In the genomic region with DNA sequence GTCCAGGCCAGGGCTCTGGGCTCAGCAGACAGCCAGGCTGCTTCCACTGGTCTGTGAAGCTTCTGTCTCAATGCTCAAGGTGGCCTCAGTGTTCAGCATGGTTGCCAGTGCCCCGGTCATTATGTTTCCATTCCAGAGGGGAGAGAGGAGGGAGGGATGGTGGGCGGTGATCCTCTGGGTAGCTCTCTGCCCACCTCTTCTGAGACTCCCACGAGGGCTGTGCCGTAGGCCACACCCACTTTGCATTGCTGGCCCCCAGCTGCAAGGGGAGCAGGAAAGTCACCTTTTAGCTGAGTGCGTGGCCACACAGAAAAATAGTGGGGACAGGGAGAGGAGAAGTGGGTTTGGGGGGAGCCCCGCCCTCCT, we compare ENCODE assay signal across 7 cellular contexts. TPM values are rescaled to one million over a fixed set of nuclear protein-coding genes. Genes with fewer than 3 reads are reported as not detected.
DNase-seq lines count a peak whose midpoint lies in the region; ATAC-seq and FAIRE-seq lines count a peak whose summit lies in the region.

No MANE protein-coding gene starts in this region.

- peak overlapping the region; percentile 36 for H3K4me3 ChIP-seq in right cardiac atrium (ENCODE audit: low read length)

- H3K27ac ChIP-seq in right cardiac atrium (ENCODE audit: low read length): peak overlapping the region; percentile 39

- peaks cover 4% of the 10 kb centered on the region for H3K4me1 ChIP-seq in right cardiac atrium (ENCODE audit: control insufficient read depth, insufficient read depth, low read length)

- H3K9me3 Mint-ChIP-seq in activated T-helper 2 cell treated with anti-CD3 and anti-CD28 coated beads, Interferon-gamma antibody, Interleukin-2, Interleukin-4, amounts not matched to agents 10 μg/mL and 5 μg/mL and 100 μg/mL, durations not matched to agents 14 hours and 24 hours and 36 hours: no peaks in the 10 kb centered on the region
- H3K9me3 Mint-ChIP-seq in stimulated activated effector memory CD8-positive, alpha-beta T cell treated with anti-CD3 and anti-CD28 coated beads, Interleukin-12 subunit alpha, Interleukin-12 subunit beta, amount 100 ng/mL, for 72 hours: no peaks in the 10 kb centered on the region

- peaks cover 23% of the 10 kb centered on the region for H3K4me1 Mint-ChIP-seq in activated T-helper 2 cell treated with anti-CD3 and anti-CD28 coated beads, Interferon-gamma antibody, Interleukin-2, Interleukin-4, amounts not matched to agents 10 μg/mL and 5 μg/mL and 100 μg/mL, durations not matched to agents 14 hours and 24 hours and 36 hours (ENCODE audit: low read depth)
- H3K4me1 Mint-ChIP-seq in stimulated activated effector memory CD8-positive, alpha-beta T cell treated with anti-CD3 and anti-CD28 coated beads, Interleukin-12 subunit alpha, Interleukin-12 subunit beta, amount 100 ng/mL, for 72 hours: peaks cover 38% of the 10 kb centered on the region

- peaks cover 32% of the 10 kb centered on the region for H3K36me3 Mint-ChIP-seq in activated T-helper 2 cell treated with anti-CD3 and anti-CD28 coated beads, Interferon-gamma antibody, Interleukin-2, Interleukin-4, amounts not matched to agents 10 μg/mL and 5 μg/mL and 100 μg/mL, durations not matched to agents 14 hours and 24 hours and 36 hours (ENCODE audit: low read depth)
- H3K36me3 Mint-ChIP-seq in stimulated activated effector memory CD8-positive, alpha-beta T cell treated with anti-CD3 and anti-CD28 coated beads, Interleukin-12 subunit alpha, Interleukin-12 subunit beta, amount 100 ng/mL, for 72 hours: peaks cover 43% of the 10 kb centered on the region

- peak overlapping the region; percentile 83 for H3K27ac Mint-ChIP-seq in activated T-helper 2 cell treated with anti-CD3 and anti-CD28 coated beads, Interferon-gamma antibody, Interleukin-2, Interleukin-4, amounts not matched to agents 10 μg/mL and 5 μg/mL and 100 μg/mL, durations not matched to agents 14 hours and 24 hours and 36 hours
- peak overlapping the region; percentile 91 for H3K27ac Mint-ChIP-seq in stimulated activated effector memory CD8-positive, alpha-beta T cell treated with anti-CD3 and anti-CD28 coated beads, Interleukin-12 subunit alpha, Interleukin-12 subunit beta, amount 100 ng/mL, for 72 hours

- H3K27me3 ChIP-seq in right cardiac atrium (ENCODE audit: control insufficient read depth, insufficient read depth): no peaks in the 10 kb centered on the region

- no peak for DNase-seq in activated T-helper 2 cell treated with anti-CD3 and anti-CD28 coated beads, Interferon-gamma antibody, Interleukin-2, Interleukin-4, amounts not matched to agents 10 μg/mL and 5 μg/mL and 100 μg/mL, durations not matched to agents 14 hours and 24 hours and 36 hours (ENCODE audit: low spot score)
- DNase-seq in right cardiac atrium (no peak), frontal cortex (ENCODE audit: low spot score in 2 of 2) (no peak), putamen (ENCODE audit: low spot score) (no peak)
- DNase-seq in stimulated activated effector memory CD8-positive, alpha-beta T cell treated with anti-CD3 and anti-CD28 coated beads, Interleukin-12 subunit alpha, Interleukin-12 subunit beta, amount 100 ng/mL, for 72 hours (ENCODE audit: low spot score in 2 of 2): no peak

- peak overlapping the region; percentile 84 for H3K4me3 Mint-ChIP-seq in activated T-helper 2 cell treated with anti-CD3 and anti-CD28 coated beads, Interferon-gamma antibody, Interleukin-2, Interleukin-4, amounts not matched to agents 10 μg/mL and 5 μg/mL and 100 μg/mL, durations not matched to agents 14 hours and 24 hours and 36 hours (ENCODE audit: low read depth)
- H3K4me3 Mint-ChIP-seq in stimulated activated effector memory CD8-positive, alpha-beta T cell treated with anti-CD3 and anti-CD28 coated beads, Interleukin-12 subunit alpha, Interleukin-12 subunit beta, amount 100 ng/mL, for 72 hours: peak overlapping the region; percentile 85

- H3K27me3 Mint-ChIP-seq in activated T-helper 2 cell treated with anti-CD3 and anti-CD28 coated beads, Interferon-gamma antibody, Interleukin-2, Interleukin-4, amounts not matched to agents 10 μg/mL and 5 μg/mL and 100 μg/mL, durations not matched to agents 14 hours and 24 hours and 36 hours (ENCODE audit: low read depth): no peaks in the 10 kb centered on the region

- H3K9me3 ChIP-seq in right cardiac atrium (ENCODE audit: control insufficient read depth, low read length): no peaks in the 10 kb centered on the region

- no peak for FAIRE-seq in frontal cortex (lab: Jason Lieb, UNC)

- WGBS in right cardiac atrium: 43% methylated on average over 6 of the region's 6 CpGs

- intact Hi-C loops in activated T-helper 2 cell treated with anti-CD3 and anti-CD28 coated beads, Interferon-gamma antibody, Interleukin-2, Interleukin-4, amounts not matched to agents 10 μg/mL and 5 μg/mL and 100 μg/mL, durations not matched to agents 14 hours and 24 hours and 36 hours (cut with micrococcal nuclease): loop anchor here (2.0 kb wide), 1 partner anchor 20 kb away; no protein-coding TSS in a partner anchor
- intact Hi-C loops in right cardiac atrium (cut with DNase I): no loop called here

- ATAC-seq in GM18517 (IDR thresholded peaks at IDR 0.05; ENCODE audit: unreplicated experiment) (peak; percentile 28), HG03025 (IDR thresholded peaks at IDR 0.05; ENCODE audit: low FRiP score, unreplicated experiment) (peak; percentile 18), right cardiac atrium (peak; percentile 6 to 24)
- peak; percentile 2 for ATAC-seq in stimulated activated effector memory CD8-positive, alpha-beta T cell treated with anti-CD3 and anti-CD28 coated beads, Interleukin-12 subunit alpha, Interleukin-12 subunit beta, amount 100 ng/mL, for 72 hours

RNA-seq across cellular contexts. Expression of a gene that starts 42.5 kb away (rescaled TPM):
- total RNA-seq in activated T-helper 2 cell treated with anti-CD3 and anti-CD28 coated beads, Interferon-gamma antibody, Interleukin-2, Interleukin-4, amounts not matched to agents 10 μg/mL and 5 μg/mL and 100 μg/mL, durations not matched to agents 14 hours and 24 hours and 36 hours: 35.6 TPM in 2 replicates
- total RNA-seq in right cardiac atrium (10 to 100 TPM; 15.4 to 22.4 (median 20.3) TPM), frontal cortex (17.5 TPM)
- polyA plus RNA-seq in right cardiac atrium: 10.9 TPM

RNA-seq across cellular contexts. Expression of a gene that starts 50.8 kb away (rescaled TPM):
- total RNA-seq in activated T-helper 2 cell treated with anti-CD3 and anti-CD28 coated beads, Interferon-gamma antibody, Interleukin-2, Interleukin-4, amounts not matched to agents 10 μg/mL and 5 μg/mL and 100 μg/mL, durations not matched to agents 14 hours and 24 hours and 36 hours: 41.5 and 45.9 TPM in 2 replicates
- 10 to 100 TPM; 10.5 to 17.3 (median 15.2) TPM for total RNA-seq in right cardiac atrium
- polyA plus RNA-seq in right cardiac atrium: 12.4 TPM
- 14.7 TPM for total RNA-seq in frontal cortex
